8 cellular contexts compared by ENCODE assay signal in the genomic region with DNA sequence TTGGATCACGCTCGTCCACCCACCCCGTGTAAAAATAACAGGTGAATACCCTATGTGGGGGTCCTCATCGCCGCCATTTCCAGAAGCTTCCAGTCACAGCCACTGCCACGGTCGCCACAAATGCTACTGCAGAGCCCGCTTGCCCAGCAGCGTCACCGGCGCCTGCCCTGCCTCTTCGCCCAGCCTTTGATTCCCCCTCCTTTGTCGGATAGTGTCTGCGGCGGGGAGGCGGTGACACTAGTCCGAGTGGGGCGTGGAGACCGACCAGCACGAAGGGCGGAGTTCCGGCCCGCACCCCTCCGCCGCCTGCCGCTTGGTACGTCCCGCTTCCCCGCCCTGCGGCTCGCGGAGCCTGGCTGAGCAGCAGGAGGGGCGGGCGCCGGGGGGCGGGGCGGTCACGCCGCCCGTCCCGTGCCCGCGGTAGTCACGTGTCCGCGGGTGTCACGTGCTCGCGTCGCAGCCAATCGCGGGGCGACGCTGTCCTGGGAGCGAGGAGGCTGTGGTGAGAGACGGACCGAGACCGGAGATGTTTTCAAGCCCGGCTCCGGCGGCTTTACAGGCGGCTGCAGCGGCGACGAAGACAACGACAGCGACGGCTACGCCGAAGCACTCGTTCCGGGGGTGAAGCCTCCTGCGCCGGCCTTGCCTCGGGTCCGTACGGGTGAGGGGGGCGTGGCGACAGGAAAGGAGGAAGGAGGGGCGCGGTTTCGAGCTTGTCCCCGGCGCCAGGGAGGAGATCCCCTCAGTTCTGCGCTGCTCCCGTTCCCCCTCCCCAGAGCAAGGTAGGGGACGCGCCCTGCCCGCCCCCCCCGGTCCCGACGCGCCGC. TPM values are rescaled to one million over a fixed set of nuclear protein-coding genes. Genes with fewer than 3 reads are reported as not detected.
A peak's percentile ranks its signal among the peaks of the same experiment; 100 is the strongest.
DNase-seq lines count a peak whose midpoint lies in the region; ATAC-seq and TF ChIP-seq lines count a peak whose summit lies in the region.

A gene (plus strand): TSS at position 467 of the 827 bp plus-strand sequence. CDS start 45,652 bp downstream, outside the sequence.

- H3K4me3 Mint-ChIP-seq in CD8-positive, alpha-beta memory T cell: peak within 1 kb of the TSS; percentile 94 to 99 (median 99)

- peaks cover 0 to 2% of the 10 kb centered on the region in 2 donors for H3K27me3 Mint-ChIP-seq in CD8-positive, alpha-beta memory T cell

- TF ChIP-seq CTCF in GM20000 (IDR thresholded peaks at IDR 0.05; ENCODE audit: extremely low read depth, missing control alignments) (no peak), lung (IDR thresholded peaks at IDR 0.05; ENCODE audit: control extremely low read depth, extremely low read depth) (no peak)

- no peaks in the 10 kb centered on the region for H3K27me3 ChIP-seq in CD8-positive, alpha-beta memory T cell (ENCODE audit: insufficient read depth, low read length, poor library complexity, severe bottlenecking)
- no peaks in the 10 kb centered on the region for H3K27me3 ChIP-seq in ectodermal cell (ENCODE audit: control insufficient read depth, insufficient read depth, low read length, poor library complexity, severe bottlenecking)
- H3K27me3 ChIP-seq in lung (ENCODE audit: control insufficient read depth, insufficient read depth): no peaks in the 10 kb centered on the region

- H3K4me1 Mint-ChIP-seq in CD8-positive, alpha-beta memory T cell: peaks cover 67 to 75% (median 71%) of the 10 kb centered on the region in 3 donors

- peaks cover 0 to 60% (median 4%) of the 10 kb centered on the region in 3 donors for H3K36me3 Mint-ChIP-seq in CD8-positive, alpha-beta memory T cell

- H3K27ac Mint-ChIP-seq in CD8-positive, alpha-beta memory T cell: peak within 1 kb of the TSS; percentile 97 to 100 (median 100)

- no peaks in the 10 kb centered on the region for H3K9me3 Mint-ChIP-seq in CD8-positive, alpha-beta memory T cell

- peaks cover 66% of the 10 kb centered on the region for H3K4me1 ChIP-seq in CD8-positive, alpha-beta memory T cell (ENCODE audit: insufficient read depth, low read length)
- peaks cover 8% of the 10 kb centered on the region for H3K4me1 ChIP-seq in ectodermal cell (ENCODE audit: control insufficient read depth, insufficient read depth, low read length)
- H3K4me1 ChIP-seq in lung (ENCODE audit: control insufficient read depth in 2 of 2, insufficient read depth in 2 of 2, low read length in 2 of 2): peaks cover 3 to 15% of the 10 kb centered on the region in 2 donors

- DNase-seq in CD8-positive, alpha-beta memory T cell: peak; percentile 98 to 99 (median 98)
- DNase-seq in GM20000 (ENCODE audit: low spot score) (peak; percentile 98), HS-5 (ENCODE audit: low read depth) (peak; percentile 67), NK-92 (lab: John Stamatoyannopoulos, UW; ENCODE audit: unreplicated experiment) (peak; percentile 69), lung (ENCODE audit: low spot score) (peak; percentile 97)
- peak; percentile 91 to 97 for DNase-seq in activated CD8-positive, alpha-beta memory T cell treated with anti-CD3 and anti-CD28 coated beads for 1 hour (ENCODE audit: extremely low read depth in 1 of 2, low read depth in 1 of 2)
- peak; percentile 92 to 97 (median 94) for DNase-seq in stimulated activated CD4-positive, alpha-beta T cell treated with anti-CD3 and anti-CD28 coated beads, TNF-alpha, amount 100 ng/mL, for 24 hours (ENCODE audit: low read depth in 3 of 3)

- POLR2A ChIA-PET in CD8-positive, alpha-beta memory T cell (lab: Charles Lee): interaction anchor here (0.5 to 7.6 kb wide), 13 partner anchors 10 to 198 kb away, joined by 3 to 167 read pairs (median 8); a partner anchor contains a TSS

- peaks cover 6% of the 10 kb centered on the region for H3K36me3 ChIP-seq in CD8-positive, alpha-beta memory T cell (ENCODE audit: insufficient read depth, low read length)
- H3K36me3 ChIP-seq in ectodermal cell (ENCODE audit: control insufficient read depth, insufficient read depth, low read length) (no peaks in the 10 kb centered on the region), lung (ENCODE audit: control insufficient read depth in 2 of 2, insufficient read depth in 2 of 2, low read length in 2 of 2) (peaks cover 3 to 4% of the 10 kb centered on the region in 2 donors)

- CTCF ChIA-PET in CD8-positive, alpha-beta memory T cell (lab: Charles Lee): interaction anchor here (0.8 to 5.9 kb wide), 9 partner anchors 10 to 63 kb away, joined by 3 to 40 read pairs (median 10); a partner anchor contains a TSS

- ATAC-seq in lung (ENCODE audit: insufficient read depth, low FRiP score): peak; percentile 95

- peak within 1 kb of the TSS; percentile 89 for H3K4me3 ChIP-seq in CD8-positive, alpha-beta memory T cell (ENCODE audit: low read length)
- H3K4me3 ChIP-seq in ectodermal cell (ENCODE audit: insufficient read depth, low read depth, low read length) (peak within 1 kb of the TSS; percentile 78), lung (peak within 1 kb of the TSS; percentile 89)

- WGBS in ectodermal cell, 2 experiments: 0% methylated on average over 93 to 94 of the region's 94 CpGs
- WGBS in lung, 2 donors: 0 to 1% methylated on average over 74 to 94 of the region's 94 CpGs

- peak within 1 kb of the TSS; percentile 97 for H3K27ac ChIP-seq in CD8-positive, alpha-beta memory T cell (ENCODE audit: low read depth, low read length)
- H3K27ac ChIP-seq in ectodermal cell (ENCODE audit: insufficient read depth, low read depth, low read length, poor library complexity, severe bottlenecking): peak within 1 kb of the TSS; percentile 78
- H3K27ac ChIP-seq in lung (ENCODE audit: low read depth in 1 of 2, low read length in 1 of 2): peak within 1 kb of the TSS; percentile 100

- no peaks in the 10 kb centered on the region for H3K9me3 ChIP-seq in CD8-positive, alpha-beta memory T cell (ENCODE audit: low read length)
- no peaks in the 10 kb centered on the region for H3K9me3 ChIP-seq in ectodermal cell (ENCODE audit: control insufficient read depth, low read length)
- no peaks in the 10 kb centered on the region for H3K9me3 ChIP-seq in lung (ENCODE audit: control insufficient read depth in 2 of 2, insufficient read depth in 1 of 2, low read length in 1 of 2)

RNA-seq across cellular contexts. Expression of the gene that starts here (rescaled TPM):
- total RNA-seq in CD8-positive, alpha-beta memory T cell: 10 to 100 TPM; 66.6 to 67.6 TPM
- polyA plus RNA-seq in CD8-positive, alpha-beta memory T cell: 109 TPM
- polyA plus RNA-seq in ectodermal cell (2013, experiment 1 of 4): 19.1 TPM
- polyA plus RNA-seq in ectodermal cell (2013, experiment 2 of 4): 17.5 TPM
- polyA plus RNA-seq in ectodermal cell (2013, experiment 3 of 4): 19.8 TPM
- polyA plus RNA-seq in ectodermal cell (2013, experiment 4 of 4): 24.3 TPM
- total RNA-seq in lung: 100 to 1,000 TPM in 1 of 2 donors, 10 to 100 TPM in 1; 52.0 to 108 TPM
- polyA plus RNA-seq in lung: 10 to 100 TPM; 10.2 to 48.0 TPM

Comparison
In these comparisons a context has a peak if more than half of its experiments do, and no peak if none do; other contexts are left out.
1. Peak in every context shown above with its lines: DNase-seq, ATAC-seq, H3K4me3 ChIP-seq and H3K27ac ChIP-seq.